In genomic region chr3:171829841-171830559, GRCh38 we compare ENCODE assay signal across 9 cellular contexts. TPM values are rescaled to one million over a fixed set of nuclear protein-coding genes. Genes with fewer than 3 reads are reported as not detected.
DNase-seq lines count a peak whose midpoint lies in the region; ATAC-seq and TF ChIP-seq lines count a peak whose summit lies in the region.
"Had no signal": no experiment of that assay in that cellular context is flagged by ENCODE, and none has a peak within 500 bp of the region (broad histone marks: within the 10 kb centered on the region; RNA-seq: fewer than 3 reads in every experiment).

No MANE protein-coding gene starts in this region.

- peak; percentile 93 for ATAC-seq in left ventricle myocardium superior
- peak; percentile 90 for ATAC-seq in sciatic nerve
- no peak for ATAC-seq in HG03469 (IDR thresholded peaks at IDR 0.05; ENCODE audit: unreplicated experiment)

- intact Hi-C loops in left ventricle myocardium superior (cut with micrococcal nuclease), result no loop called here
- intact Hi-C loops in sciatic nerve (cut with DNase I), result no loop called here

- DNase-seq in GM12864 (ENCODE audit: low read depth) (no peak), HFF-Myc (ENCODE audit: extremely low read depth, low read depth) (peak; percentile 71), NCI-H446 (lab: John Stamatoyannopoulos, UW) (peak; percentile 34 to 79), amygdala (lab: John Stamatoyannopoulos, UW) (peak in 43 of 56 donors; percentile 4 to 69 (median 35)), left ventricle myocardium superior (peak; percentile 92), sciatic nerve (ENCODE audit: low spot score) (peak; percentile 84), GM19238 (ENCODE audit: insufficient read length, low spot score) (no peak)

- H3K4me3 ChIP-seq in GM12864 (ENCODE audit: low read depth, low read length) (no peak overlapping the region), HFF-Myc (replicated peaks; ENCODE audit: low read depth, low read length) (no peak overlapping the region)

- TF ChIP-seq CTCF in GM12864 (IDR thresholded peaks at IDR 0.05; ENCODE audit: low read depth, low read length, missing control alignments), result peak; percentile 55
- peak; percentile 77 for TF ChIP-seq CTCF in HFF-Myc (IDR thresholded peaks at IDR 0.05; ENCODE audit: low read depth, low read length, missing control alignments)

RNA-seq across cellular contexts. Expression of gene TMEM212, which starts 13.1 kb away (rescaled TPM):
- not detected for total RNA-seq in left ventricle myocardium superior
- not detected for total RNA-seq in sciatic nerve
- total RNA-seq: activated T-cell treated with anti-CD3 and anti-CD28 coated beads, Interleukin-2, amount 50 U/mL, for 72 hours had no signal

RNA-seq across cellular contexts. Expression of gene PLD1, which starts 19.7 kb away (rescaled TPM):
- total RNA-seq in left ventricle myocardium superior (75.1 TPM), sciatic nerve (36.8 TPM)

Comparison
In these comparisons a context has a peak if more than half of its experiments do, and no peak if none do; other contexts are left out.
1. DNase-seq: peak in HFF-Myc (single experiment), NCI-H446 (2 of 2), amygdala (43 of 56), left ventricle myocardium superior (single experiment) and sciatic nerve (single experiment); none in GM12864 (single experiment) and GM19238 (single experiment).